8 cellular contexts compared by ENCODE assay signal in the genomic region with DNA sequence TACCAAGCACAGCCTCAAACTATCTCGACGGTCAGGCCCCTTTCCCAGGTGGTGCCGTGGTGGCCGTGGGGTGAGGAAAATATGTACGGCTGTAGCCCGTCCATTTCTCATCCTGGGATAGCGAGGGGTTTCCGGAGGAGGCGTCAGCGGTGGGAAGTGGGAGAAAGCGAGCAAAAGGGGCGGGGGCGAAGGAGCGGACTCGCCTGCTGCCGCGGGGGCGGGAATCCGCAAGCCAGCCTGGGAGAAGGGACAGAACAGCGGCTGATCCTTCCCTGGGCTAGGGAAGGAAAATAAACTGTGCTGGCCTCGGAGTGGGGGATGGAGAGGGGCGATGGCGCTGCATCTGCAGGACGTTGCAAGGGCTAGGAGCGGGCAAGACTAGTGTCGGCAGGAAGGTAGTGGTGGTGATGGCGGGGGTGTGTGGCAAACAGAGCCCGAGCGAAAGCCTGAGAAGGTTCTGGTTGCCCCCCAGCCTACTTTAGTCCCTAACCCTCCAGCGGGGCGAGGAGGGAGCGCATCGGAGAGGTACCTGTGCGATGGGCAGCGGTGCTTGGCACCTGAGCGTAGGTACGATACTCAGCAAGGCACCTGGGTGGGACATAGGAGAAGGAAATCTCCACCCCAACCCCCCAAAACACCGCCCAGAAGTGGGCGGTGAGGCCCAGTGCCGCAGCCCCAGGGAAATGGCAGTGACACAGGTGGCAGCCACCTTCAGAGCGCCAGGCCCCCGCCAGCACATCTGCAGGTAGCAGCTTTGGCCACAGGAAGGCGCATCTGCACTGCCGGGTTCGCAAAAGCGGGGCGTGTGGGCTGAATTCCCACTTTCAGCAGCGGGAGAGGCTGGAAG. TPM values are rescaled to one million over a fixed set of nuclear protein-coding genes. Genes with fewer than 3 reads are reported as not detected.
DNase-seq lines count a peak whose midpoint lies in the region; ATAC-seq and TF ChIP-seq lines count a peak whose summit lies in the region.

No MANE protein-coding gene starts in this region.

- H3K4me3 ChIP-seq in astrocyte of the spinal cord (ENCODE audit: low read depth, low read length): peak overlapping the region; percentile 49
- no peak overlapping the region for H3K4me3 ChIP-seq in right lobe of liver

- H3K27me3 ChIP-seq in right lobe of liver: peaks cover 6 to 13% of the 10 kb centered on the region in 2 donors

- 9% methylated on average over 20 of the region's 48 CpGs for WGBS in right lobe of liver (ENCODE audit: insufficient coverage, low coverage, low lambda C conversion rate, missing lambda C conversion rate)

- ATAC-seq in right lobe of liver: peak; percentile 39 to 79 (median 50)
- ATAC-seq in GM19328 (IDR thresholded peaks at IDR 0.05; ENCODE audit: unreplicated experiment): no peak
- ATAC-seq in HG03280 (IDR thresholded peaks at IDR 0.05; ENCODE audit: unreplicated experiment): no peak

- H3K4me1 ChIP-seq in right lobe of liver: peaks cover 0 to 9% (median 0%) of the 10 kb centered on the region in 4 donors

- H3K36me3 ChIP-seq in right lobe of liver: no peaks in the 10 kb centered on the region

- intact Hi-C loops in right lobe of liver (cut with DNase I): loop anchor here in 1 of 2 donors (10.0 kb wide), 3 partner anchors 185 to 505 kb away; no protein-coding TSS in a partner anchor

- H3K27ac ChIP-seq in right lobe of liver: no peak overlapping the region

- no peak for TF ChIP-seq POLR2A in right lobe of liver (IDR thresholded peaks at IDR 0.05)

- no peaks in the 10 kb centered on the region for H3K9me3 ChIP-seq in right lobe of liver

- TF ChIP-seq CTCF in GM12874 (IDR thresholded peaks at IDR 0.05; ENCODE audit: insufficient read depth, low read depth, low read length) (peak; percentile 62), astrocyte of the spinal cord (IDR thresholded peaks at IDR 0.05; ENCODE audit: low read depth, low read length) (peak; percentile 83), right lobe of liver (IDR thresholded peaks at IDR 0.05) (peak in 3 of 4 donors; percentile 24 to 67 (median 29))

- peak; percentile 48 for DNase-seq in ACHN
- DNase-seq in NCI-H345 treated with DMSO at 0.1 percent for 48 hours (lab: John Stamatoyannopoulos, UW; ENCODE audit: unreplicated experiment): peak; percentile 89
- peak; percentile 17 for DNase-seq in astrocyte of the spinal cord (ENCODE audit: low read depth, low spot score)
- DNase-seq in right lobe of liver: no peak
- no peak for DNase-seq in activated CD8-positive, alpha-beta memory T cell treated with anti-CD3 and anti-CD28 coated beads for 24 hours

- in situ Hi-C loops in ACHN (cut with HindIII; ENCODE audit: low pct_ligation_motif_present, low pct_unique_long_range_greater_than_20kb, low sequenced_read_pairs) (loop anchor here (25.0 kb wide), 1 partner anchor 187 kb away; the partner anchor contains the start of gene IL6), astrocyte of the spinal cord (cut with HindIII; ENCODE audit: low sequenced_read_pairs) (no loop called here)

RNA-seq across cellular contexts. Expression of gene STEAP1B, which starts 49.9 kb away (rescaled TPM):
- total RNA-seq in right lobe of liver: under 1 TPM in 2 of 6 experiments, not detected in 4; 0.25 to 0.60 TPM

Comparison
In these comparisons a context has a peak if more than half of its experiments do, and no peak if none do; other contexts are left out.
1. DNase-seq: peak in ACHN (single experiment), NCI-H345 treated with DMSO at 0.1 percent for 48 hours (single experiment) and astrocyte of the spinal cord (single experiment); none in right lobe of liver (0 of 3) and activated CD8-positive, alpha-beta memory T cell treated with anti-CD3 and anti-CD28 coated beads for 24 hours (single experiment).
2. CTCF ChIP-seq: peak in every context shown above with its lines; median percentile 83 in astrocyte of the spinal cord; 62 in GM12874; 29 in right lobe of liver.
3. ATAC-seq: peak in right lobe of liver (4 of 4); none in GM19328 (single experiment) and HG03280 (single experiment).